In genomic region chr11:36540998-36541397, GRCh38 we compare ENCODE assay signal across 8 cellular contexts. TPM values are rescaled to one million over a fixed set of nuclear protein-coding genes. Genes with fewer than 3 reads are reported as not detected.
DNase-seq lines count a peak whose midpoint lies in the region; ATAC-seq and TF ChIP-seq lines count a peak whose summit lies in the region.

No MANE protein-coding gene starts in this region.

- DNase-seq in Right ventricle myocardium inferior (ENCODE audit: missing footprints) (no peak), cardiac septum (ENCODE audit: low spot score) (no peak), HT-29 (ENCODE audit: low spot score) (peak; percentile 68), SHP77 (lab: John Stamatoyannopoulos, UW) (peak; percentile 33 to 58), fibroblast of the aortic adventitia (ENCODE audit: low read depth) (peak; percentile 25), retinal pigment epithelial cell (ENCODE audit: low read depth) (no peak), GDM1 (lab: John Stamatoyannopoulos, UW) (no peak)

- TF ChIP-seq CTCF in fibroblast of the aortic adventitia (IDR thresholded peaks at IDR 0.05; ENCODE audit: insufficient read depth, low read length) (peak; percentile 15), retinal pigment epithelial cell (conservative IDR thresholded peaks at IDR 0.05; ENCODE audit: low read depth, low read length) (peak; percentile 42)

- intact Hi-C loops in Right ventricle myocardium inferior (cut with DNase I), result no loop called here
- intact Hi-C loops in cardiac septum (cut with DNase I), result no loop called here

- H3K4me3 ChIP-seq in fibroblast of the aortic adventitia (ENCODE audit: low read depth, low read length) (no peak overlapping the region), retinal pigment epithelial cell (ENCODE audit: low read length) (no peak overlapping the region)

- ATAC-seq in Right ventricle myocardium inferior, result peak; percentile 44
- ATAC-seq in GM21786 (IDR thresholded peaks at IDR 0.05; ENCODE audit: unreplicated experiment), result peak; percentile 98

RNA-seq across cellular contexts. Expression of gene RAG1, which starts 26.8 kb away (rescaled TPM):
- total RNA-seq in Right ventricle myocardium inferior, result 1.6 TPM
- 1.2 TPM for total RNA-seq in cardiac septum
- 0.05 and 0.18 TPM in 2 replicates for total RNA-seq in HT-29 (2014; rRNA removed; shearing (Covaris generic))
- 0.45 and 1.1 TPM in 2 replicates for total RNA-seq in fibroblast of the aortic adventitia (ENCODE audit: low replicate concordance)

RNA-seq across cellular contexts. Expression of gene TRAF6, which starts 30.9 kb away (rescaled TPM):
- total RNA-seq in Right ventricle myocardium inferior, result 12.1 TPM
- 17.8 TPM for total RNA-seq in cardiac septum
- 4.9 and 5.7 TPM in 2 replicates for total RNA-seq in HT-29 (2014; rRNA removed; shearing (Covaris generic))
- total RNA-seq in fibroblast of the aortic adventitia (ENCODE audit: low replicate concordance), result 8.0 and 11.8 TPM in 2 replicates

RNA-seq across cellular contexts. Expression of gene IFTAP, which starts 53.3 kb away (rescaled TPM):
- total RNA-seq in Right ventricle myocardium inferior (39.7 TPM), cardiac septum (41.1 TPM), fibroblast of the aortic adventitia (ENCODE audit: low replicate concordance) (43.8 and 63.1 TPM in 2 replicates)
- 2.2 and 6.3 TPM in 2 replicates for total RNA-seq in HT-29 (2014; rRNA removed; shearing (Covaris generic))

RNA-seq across cellular contexts. Expression of gene RAG2, which starts 57.0 kb away (rescaled TPM):
- total RNA-seq in Right ventricle myocardium inferior (not detected), cardiac septum (not detected), fibroblast of the aortic adventitia (ENCODE audit: low replicate concordance) (not detected in 2 replicates)
- not detected in 2 replicates for total RNA-seq in HT-29 (2014; rRNA removed; shearing (Covaris generic))

Comparison
In these comparisons a context has a peak if more than half of its experiments do, and no peak if none do; other contexts are left out.
1. DNase-seq: peak in HT-29 (single experiment), SHP77 (2 of 2) and fibroblast of the aortic adventitia (single experiment); none in Right ventricle myocardium inferior (single experiment), cardiac septum (single experiment), retinal pigment epithelial cell (single experiment) and GDM1 (single experiment).